17 cellular contexts compared by ENCODE assay signal in genomic region chr15:95944193-95944592, GRCh38.
A peak's percentile ranks its signal among the peaks of the same experiment; 100 is the strongest.
DNase-seq lines count a peak whose midpoint lies in the region; ATAC-seq, FAIRE-seq and TF ChIP-seq lines count a peak whose summit lies in the region.
"Had no signal": no experiment of that assay in that cellular context is flagged by ENCODE, and none has a peak within 500 bp of the region (broad histone marks: within the 10 kb centered on the region; RNA-seq: fewer than 3 reads in every experiment).

No MANE protein-coding gene starts in this region.

- no peak overlapping the region for H3K4me2 ChIP-seq in HepG2 (ENCODE audit: low read depth, low read length)

- TF ChIP-seq POLR2A in HepG2 (IDR thresholded peaks at IDR 0.05; ENCODE audit: insufficient read depth in 1 of 2, low read depth in 2 of 2, low read length in 2 of 2), result no peak
- no peak for TF ChIP-seq POLR2A in right lobe of liver (IDR thresholded peaks at IDR 0.05)

- 0% methylated on average over 1 of the region's 1 CpG for WGBS in HepG2 (ENCODE audit: low lambda C conversion rate)
- WGBS in right lobe of liver (ENCODE audit: insufficient coverage, low coverage, low lambda C conversion rate, missing lambda C conversion rate), result 50% methylated on average over 1 of the region's 1 CpG

- TF ChIP-seq CTCF in HepG2 (CRISPR knock-in tag; IDR thresholded peaks at IDR 0.05) (no peak), right lobe of liver (IDR thresholded peaks at IDR 0.05) (no peak), retinal pigment epithelial cell (conservative IDR thresholded peaks at IDR 0.05; ENCODE audit: low read depth, low read length) (no peak), osteocyte (IDR thresholded peaks at IDR 0.05) (no peak)

- no peaks in the 10 kb centered on the region for H3K27me3 ChIP-seq in HepG2 (ENCODE audit: control insufficient read depth in 1 of 2, insufficient read depth in 2 of 2, low read length in 2 of 2)
- H3K27me3 ChIP-seq in right lobe of liver, result no peaks in the 10 kb centered on the region
- H3K27me3 ChIP-seq: SJSA1 had no signal

- H4K20me1 ChIP-seq in HepG2 (ENCODE audit: insufficient read depth, low read length), result no peaks in the 10 kb centered on the region

- H3K27me3 Mint-ChIP-seq in osteocyte (ENCODE audit: unreplicated experiment), result no peaks in the 10 kb centered on the region
- H3K27me3 Mint-ChIP-seq: B cell; CD4-positive, alpha-beta memory T cell had no signal

- DNase-seq in HepG2 (ENCODE audit: low spot score) (peak; percentile 17), right lobe of liver (no peak), NCI-H2029 (lab: John Stamatoyannopoulos, UW) (peak; percentile 5), SK-N-DZ (ENCODE audit: low spot score) (peak; percentile 80), retinal pigment epithelial cell (ENCODE audit: low read depth) (peak; percentile 26), epidermal melanocyte (ENCODE audit: insufficient read length, low spot score) (no peak), osteocyte (ENCODE audit: extremely low spot score, unreplicated experiment) (no peak), NCI-H1694 treated with DMSO at 0.1 percent for 48 hours (lab: John Stamatoyannopoulos, UW) (no peak)
- DNase-seq: ACHN; CD4-positive, alpha-beta memory T cell; H7; Kasumi-1; NCI-H187; NCI-H748 treated with DMSO at 0.1 percent for 48 hours; T1000 had no signal

- in situ Hi-C loops in HepG2 (cut with HindIII; ENCODE audit: extremely low pct_ligation_motif_present, low pct_unique_long_range_greater_than_20kb), result no loop called here

- BruUV-seq in HepG2 (replicated peaks; lab: Mats Ljungman, UMichigan), result no TSS peak

- H3K9me3 Mint-ChIP-seq in osteocyte (ENCODE audit: unreplicated experiment), result no peaks in the 10 kb centered on the region

- intact Hi-C loops in HepG2 (cut with micrococcal nuclease; ENCODE audit: unreplicated experiment) (no loop called here), right lobe of liver (cut with DNase I) (no loop called here)

- H3K4me3 ChIP-seq in HepG2 (replicated peaks in 1 of 3; ENCODE audit: insufficient read depth in 1 of 3, low read depth in 2 of 3, low read length in 3 of 3) (no peak overlapping the region), right lobe of liver (no peak overlapping the region), retinal pigment epithelial cell (ENCODE audit: low read length) (no peak overlapping the region)
- H3K4me3 ChIP-seq: SJSA1 had no signal

- no peak overlapping the region for H3K4me3 Mint-ChIP-seq in osteocyte (ENCODE audit: unreplicated experiment)
- H3K4me3 Mint-ChIP-seq: B cell; CD4-positive, alpha-beta memory T cell had no signal

- no peak overlapping the region for H3K27ac ChIP-seq in HepG2 (ENCODE audit: extremely low read length, insufficient read depth, low read length)
- no peak overlapping the region for H3K27ac ChIP-seq in right lobe of liver
- H3K27ac ChIP-seq: SJSA1 had no signal

- no peak for ATAC-seq in HepG2
- ATAC-seq in right lobe of liver, result no peak

- CTCF ChIA-PET in HepG2 (lab: Yijun Ruan, JAX; ENCODE audit: low intra/inter-chr PET ratio, low total read pairs), result no interaction called here

- H2AFZ ChIP-seq in HepG2 (ENCODE audit: low read length), result no peak overlapping the region

- H3K9ac ChIP-seq in HepG2 (ENCODE audit: insufficient read depth, low read depth, low read length), result no peak overlapping the region

- no peaks in the 10 kb centered on the region for H3K36me3 Mint-ChIP-seq in osteocyte (ENCODE audit: unreplicated experiment)
- H3K36me3 Mint-ChIP-seq: CD4-positive, alpha-beta memory T cell had no signal

- no peaks in the 10 kb centered on the region for H3K79me2 ChIP-seq in HepG2 (ENCODE audit: insufficient read depth, low read length)

- no peak for FAIRE-seq in HepG2 (lab: Jason Lieb, UNC)

- H3K4me1 ChIP-seq in HepG2 (ENCODE audit: insufficient read depth, low read length) (no peaks in the 10 kb centered on the region), right lobe of liver (no peaks in the 10 kb centered on the region)
- H3K4me1 ChIP-seq: SJSA1 had no signal

- H3K4me1 Mint-ChIP-seq in osteocyte (ENCODE audit: unreplicated experiment), result peaks cover 7% of the 10 kb centered on the region
- H3K4me1 Mint-ChIP-seq: B cell; CD4-positive, alpha-beta memory T cell had no signal

- H3K36me3 ChIP-seq in HepG2 (replicated peaks in 1 of 2; ENCODE audit: control insufficient read depth in 1 of 2, insufficient read depth in 2 of 2, low read length in 2 of 2) (no peaks in the 10 kb centered on the region), right lobe of liver (no peaks in the 10 kb centered on the region)
- H3K36me3 ChIP-seq: SJSA1 had no signal

- TF ChIP-seq EP300 in HepG2 (IDR thresholded peaks at IDR 0.05; ENCODE audit: low read depth in 2 of 2, low read length in 2 of 2), result no peak
- no peak for TF ChIP-seq EP300 in HepG2 (CRISPR knock-in tag; IDR thresholded peaks at IDR 0.05; ENCODE audit: borderline replicate concordance)

- no peaks in the 10 kb centered on the region for H3K9me3 ChIP-seq in HepG2 (ENCODE audit: low read length)
- no peaks in the 10 kb centered on the region for H3K9me3 ChIP-seq in right lobe of liver
- H3K9me3 ChIP-seq: SJSA1 had no signal

- POLR2A ChIA-PET in HepG2 (lab: Yijun Ruan, JAX), result no interaction called here

- no peak overlapping the region for H3K27ac Mint-ChIP-seq in osteocyte (ENCODE audit: unreplicated experiment)
- H3K27ac Mint-ChIP-seq: B cell; CD4-positive, alpha-beta memory T cell had no signal

- no peak for TF ChIP-seq RAD21 in HepG2 (CRISPR knock-in tag; IDR thresholded peaks at IDR 0.05)

TF ChIP-seq in HepG2, 621 proteins besides CTCF, POLR2A, EP300 and RAD21:
- TF ChIP-seq ZNF563 (CRISPR knock-in tag; IDR thresholded peaks at IDR 0.05) (no peak), RELA (CRISPR knock-in tag; IDR thresholded peaks at IDR 0.05) (no peak), ZNF546 (CRISPR knock-in tag; conservative IDR thresholded peaks at IDR 0.05) (no peak)

Comparison
In these comparisons a context has a peak if more than half of its experiments do, and no peak if none do; other contexts are left out.
1. DNase-seq: peak in HepG2 (single experiment), NCI-H2029 (single experiment), SK-N-DZ (single experiment) and retinal pigment epithelial cell (single experiment); none in right lobe of liver (0 of 3), epidermal melanocyte (single experiment), osteocyte (single experiment) and NCI-H1694 treated with DMSO at 0.1 percent for 48 hours (single experiment).